In the genomic region with DNA sequence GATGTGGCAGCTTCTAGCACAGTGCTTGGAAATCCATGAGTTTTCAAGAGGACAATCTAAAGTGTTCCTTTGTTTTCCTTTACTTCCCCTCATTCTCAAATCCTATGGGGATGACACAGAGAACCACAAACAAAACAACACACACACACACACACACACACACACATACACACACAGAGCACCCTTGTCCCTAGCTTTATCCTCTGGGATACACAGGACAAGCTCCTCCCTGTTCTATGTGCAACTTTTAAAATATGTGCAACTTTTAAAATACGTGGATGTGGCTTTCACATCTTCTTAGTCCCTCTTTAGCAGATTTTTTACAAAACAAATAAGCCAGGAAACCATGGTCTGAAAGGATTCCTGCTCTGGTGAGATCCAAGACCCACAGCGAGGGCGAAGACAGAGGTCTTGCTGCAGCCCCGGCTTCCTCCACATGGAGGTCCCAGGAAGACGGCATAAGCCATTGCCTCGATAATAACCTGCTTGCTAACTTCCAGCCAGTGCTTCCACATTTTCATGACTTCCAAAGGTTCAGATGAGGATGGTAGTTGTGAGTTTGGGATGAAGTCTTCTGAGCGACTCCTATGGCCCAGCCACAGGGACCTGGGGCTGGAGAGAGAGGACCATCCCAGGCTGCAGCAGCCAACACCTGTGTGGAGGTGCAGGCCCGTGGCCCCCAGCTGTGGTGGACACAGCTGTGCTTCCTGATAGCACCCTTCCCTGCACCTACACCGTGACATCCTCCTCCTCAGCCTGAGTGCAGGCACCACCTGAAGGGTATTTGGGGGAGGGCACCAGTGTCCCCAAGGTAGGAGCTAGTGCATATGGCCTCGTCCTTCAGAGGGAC, we compare ENCODE assay signal across 15 cellular contexts.
DNase-seq lines count a peak whose midpoint lies in the region; ATAC-seq and TF ChIP-seq lines count a peak whose summit lies in the region.
"Had no signal": no experiment of that assay in that cellular context is flagged by ENCODE, and none has a peak within 500 bp of the region (broad histone marks: within the 10 kb centered on the region; RNA-seq: fewer than 3 reads in every experiment).

No MANE protein-coding gene starts in this region.

- ATAC-seq in GM21367 (IDR thresholded peaks at IDR 0.05; ENCODE audit: unreplicated experiment): no peak

- H3K27me3 Mint-ChIP-seq in CD14-positive monocyte (ENCODE audit: low read depth in 3 of 3): peaks cover 0 to 3% (median 3%) of the 10 kb centered on the region in 3 donors

- peak overlapping the region; percentile 76 to 82 for H3K4me3 Mint-ChIP-seq in CD14-positive monocyte
- H3K4me3 Mint-ChIP-seq: activated naive CD8-positive, alpha-beta T cell treated with anti-CD3 and anti-CD28 coated beads, Interleukin-2, amount 10 ng/mL, durations not matched to agents 7 days and 5 days had no signal

- TF ChIP-seq CTCF in CD14-positive monocyte (IDR thresholded peaks at IDR 0.05): no peak
- no peak for TF ChIP-seq CTCF in Loucy (conservative IDR thresholded peaks at IDR 0.05; ENCODE audit: low read length)
- no peak for TF ChIP-seq CTCF in osteoblast (IDR thresholded peaks at IDR 0.05; ENCODE audit: extremely low read depth, low read depth, low read length)
- no peak for TF ChIP-seq CTCF in uterus (IDR thresholded peaks at IDR 0.05)

- peaks cover 98% of the 10 kb centered on the region for H3K4me1 Mint-ChIP-seq in CD14-positive monocyte

- H3K79me2 ChIP-seq in Loucy (ENCODE audit: insufficient read depth, low read length) (no peaks in the 10 kb centered on the region), osteoblast (ENCODE audit: insufficient read depth, low read length) (no peaks in the 10 kb centered on the region)

- H3K4me3 ChIP-seq in Loucy (ENCODE audit: low read length, poor library complexity, severe bottlenecking) (no peak overlapping the region), osteoblast (ENCODE audit: insufficient read depth, low read length) (no peak overlapping the region), uterus (no peak overlapping the region)

- H3K36me3 Mint-ChIP-seq in CD14-positive monocyte: peaks cover 24 to 25% of the 10 kb centered on the region in 2 donors
- H3K36me3 Mint-ChIP-seq: activated naive CD8-positive, alpha-beta T cell treated with anti-CD3 and anti-CD28 coated beads, Interleukin-2, amount 10 ng/mL, durations not matched to agents 7 days and 5 days had no signal

- H3K9me2 ChIP-seq in Loucy (replicated peaks; ENCODE audit: low read depth, low read length): no peaks in the 10 kb centered on the region

- H3K27ac Mint-ChIP-seq in CD14-positive monocyte: peak overlapping the region; percentile 99 to 100 (median 100)
- H3K27ac Mint-ChIP-seq: activated naive CD8-positive, alpha-beta T cell treated with anti-CD3 and anti-CD28 coated beads, Interleukin-2, amount 10 ng/mL, durations not matched to agents 7 days and 5 days; progenitor cell of endocrine pancreas had no signal

- H3K9me3 Mint-ChIP-seq in CD14-positive monocyte: no peaks in the 10 kb centered on the region
- H3K9me3 Mint-ChIP-seq: activated naive CD8-positive, alpha-beta T cell treated with anti-CD3 and anti-CD28 coated beads, Interleukin-2, amount 10 ng/mL, durations not matched to agents 7 days and 5 days had no signal

- H3K4me2 ChIP-seq in Loucy (ENCODE audit: low read depth, low read length, poor library complexity, severe bottlenecking) (peak overlapping the region; percentile 16), osteoblast (ENCODE audit: insufficient read depth, low read length) (peak overlapping the region; percentile 11)

- H3K9ac ChIP-seq in Loucy (ENCODE audit: low read depth, low read length, poor library complexity, severe bottlenecking): peak overlapping the region; percentile 12

- H3K9me3 ChIP-seq in Loucy (ENCODE audit: insufficient read depth, low read depth, low read length): no peaks in the 10 kb centered on the region
- no peaks in the 10 kb centered on the region for H3K9me3 ChIP-seq in osteoblast (ENCODE audit: low read depth, low read length)
- H3K9me3 ChIP-seq in uterus: no peaks in the 10 kb centered on the region

- H2AFZ ChIP-seq in Loucy (ENCODE audit: low read length) (no peak overlapping the region), osteoblast (ENCODE audit: low read length) (peak overlapping the region; percentile 5)

- no peaks in the 10 kb centered on the region for H4K20me1 ChIP-seq in Loucy (ENCODE audit: insufficient read depth, low read length, poor library complexity, severe bottlenecking)
- H4K20me1 ChIP-seq in osteoblast (ENCODE audit: insufficient read depth, low read length): no peaks in the 10 kb centered on the region

- no peaks in the 10 kb centered on the region for H3F3A ChIP-seq in Loucy (ENCODE audit: low read depth)

- intact Hi-C loops in CD14-positive monocyte (cut with micrococcal nuclease): loop anchor here in 1 of 2 donors (1.0 to 5.0 kb wide), 3 partner anchors 7 to 62 kb away; partner anchors contain the start of gene CD93
- intact Hi-C loops in uterus (cut with DNase I; ENCODE audit: low total_unique reads): no loop called here

- no peak for TF ChIP-seq POLR2A in uterus (IDR thresholded peaks at IDR 0.05)

- peak overlapping the region; percentile 99 for H3K27ac ChIP-seq in epithelial cell of prostate
- H3K27ac ChIP-seq in osteoblast (ENCODE audit: low read depth, low read length): peak overlapping the region; percentile 97
- H3K27ac ChIP-seq in uterus: peak overlapping the region in 1 of 2 donors; percentile 30

- no peaks in the 10 kb centered on the region for H3K36me3 ChIP-seq in Loucy (ENCODE audit: insufficient read depth, low read length)
- no peaks in the 10 kb centered on the region for H3K36me3 ChIP-seq in osteoblast (ENCODE audit: insufficient read depth, low read length)
- H3K36me3 ChIP-seq in uterus: no peaks in the 10 kb centered on the region

- H3K27me3 ChIP-seq in Loucy (ENCODE audit: insufficient read depth, low read length, poor library complexity, severe bottlenecking) (no peaks in the 10 kb centered on the region), osteoblast (ENCODE audit: insufficient read depth, low read length) (no peaks in the 10 kb centered on the region), uterus (no peaks in the 10 kb centered on the region)

- DNase-seq in CD14-positive monocyte (ENCODE audit: low spot score) (no peak), epithelial cell of prostate (ENCODE audit: low read depth, low spot score) (no peak), osteoblast (ENCODE audit: insufficient read length, low spot score, missing footprints) (no peak), uterus (no peak), H4 (ENCODE audit: low spot score) (no peak)
- DNase-seq in effector CD8-positive, alpha-beta T cell (lab: John Stamatoyannopoulos, UW): no peak
- DNase-seq: activated naive CD8-positive, alpha-beta T cell treated with anti-CD3 and anti-CD28 coated beads, Interleukin-2, amount 10 ng/mL, durations not matched to agents 7 days and 5 days; DMS79; midbrain; NCI-H2081 treated with DMSO at 0.1 percent for 48 hours; NCI-H774; stimulated activated CD4-positive, alpha-beta T cell treated with anti-CD3 and anti-CD28 coated beads, Interleukin-1b, Interleukin-23, amount 100 ng/mL, for 48 hours had no signal

- peaks cover 64% of the 10 kb centered on the region for H3K4me1 ChIP-seq in Loucy (ENCODE audit: insufficient read depth, low read length, poor library complexity, severe bottlenecking)
- peaks cover 75% of the 10 kb centered on the region for H3K4me1 ChIP-seq in osteoblast (ENCODE audit: insufficient read depth, low read length)
- H3K4me1 ChIP-seq in uterus: no peaks in the 10 kb centered on the region
